ENCODE assay signal across 8 cellular contexts in the genomic region with DNA sequence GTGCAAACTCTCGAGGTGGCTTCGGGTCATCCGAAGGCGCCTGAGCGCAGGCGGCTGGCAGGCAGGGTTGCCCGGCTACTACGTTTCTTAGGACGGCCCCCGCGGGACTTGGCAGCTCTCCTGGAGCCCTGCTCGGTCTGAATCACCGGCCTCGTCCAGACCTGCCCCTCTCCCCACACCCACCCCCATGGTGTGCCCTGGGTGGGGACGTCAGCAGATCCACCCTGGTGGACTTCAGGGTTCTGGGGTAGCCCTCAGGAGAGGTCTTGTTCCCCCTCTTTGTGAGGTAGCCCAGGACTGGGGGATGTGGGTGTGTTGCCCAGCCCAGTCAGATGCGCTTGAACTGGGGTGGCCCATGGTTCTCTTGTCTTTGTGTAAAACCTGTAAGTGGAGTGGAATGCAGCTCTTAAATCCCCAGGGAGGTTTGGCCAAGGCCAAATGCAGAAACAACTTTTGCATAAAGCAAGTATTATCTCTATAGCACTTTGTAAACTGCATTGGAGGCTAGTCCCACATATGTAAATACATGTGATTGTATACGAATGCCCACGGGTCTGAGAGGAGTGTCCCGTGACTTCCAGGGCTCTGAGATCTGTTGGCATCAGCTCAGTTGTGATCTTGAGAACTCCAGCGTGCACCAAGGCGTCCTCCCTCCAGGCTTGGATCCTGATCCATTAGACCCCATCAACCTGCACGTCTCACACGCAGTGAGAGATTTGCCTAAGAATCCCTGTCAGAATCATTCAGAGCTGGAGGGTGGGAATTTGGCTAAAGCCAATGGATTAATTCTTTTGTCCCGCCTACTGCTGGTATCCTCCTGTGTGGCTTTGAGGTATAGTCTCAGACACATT. TPM values are rescaled to one million over a fixed set of nuclear protein-coding genes. Genes with fewer than 3 reads are reported as not detected.
DNase-seq lines count a peak whose midpoint lies in the region; ATAC-seq and TF ChIP-seq lines count a peak whose summit lies in the region.

No MANE protein-coding gene starts in this region.

- peak overlapping the region; percentile 94 for H3K4me2 ChIP-seq in parathyroid adenoma (ENCODE audit: low read length)

- no peak for TF ChIP-seq CTCF in cardiac muscle cell (IDR thresholded peaks at IDR 0.05; ENCODE audit: low read depth, low read length)
- no peak for TF ChIP-seq CTCF in parathyroid adenoma (IDR thresholded peaks at IDR 0.05)

- DNase-seq in ACHN (peak; percentile 53), H7 (peak; percentile 68), cardiac muscle cell (ENCODE audit: low read depth in 1 of 2, low spot score in 1 of 2) (peak in 1 of 2 donors; percentile 74)
- no peak for DNase-seq in activated naive CD4-positive, alpha-beta T cell treated with anti-CD3 and anti-CD28 coated beads, Interleukin-2, amount 50 U/mL, for 72 hours (ENCODE audit: low spot score in 2 of 2)
- no peak for DNase-seq in stimulated activated CD4-positive, alpha-beta T cell treated with anti-CD3 and anti-CD28 coated beads, Interleukin-12 subunit alpha, Interleukin-12 subunit beta, amount 100 ng/mL, for 4 hours

- H2AFZ ChIP-seq in parathyroid adenoma, result no peak overlapping the region

- H3K27me3 ChIP-seq in H7 (ENCODE audit: control insufficient read depth, insufficient read depth, low read length) (peaks cover 31% of the 10 kb centered on the region), cardiac muscle cell (no peaks in the 10 kb centered on the region), parathyroid adenoma (ENCODE audit: control insufficient read depth, insufficient read depth, low read length) (no peaks in the 10 kb centered on the region)

- H3K36me3 ChIP-seq in H7 (replicated peaks; ENCODE audit: control insufficient read depth, insufficient read depth, low read length) (no peaks in the 10 kb centered on the region), cardiac muscle cell (no peaks in the 10 kb centered on the region), parathyroid adenoma (ENCODE audit: control insufficient read depth, insufficient read depth, low read length) (no peaks in the 10 kb centered on the region)

- peak overlapping the region; percentile 77 to 91 for H3K27ac Mint-ChIP-seq in activated naive CD4-positive, alpha-beta T cell treated with anti-CD3 and anti-CD28 coated beads, Interleukin-2, amount 50 U/mL, for 72 hours

- peaks cover 8 to 24% of the 10 kb centered on the region in 2 donors for H3K36me3 Mint-ChIP-seq in activated naive CD4-positive, alpha-beta T cell treated with anti-CD3 and anti-CD28 coated beads, Interleukin-2, amount 50 U/mL, for 72 hours

- H3K27ac ChIP-seq in cardiac muscle cell, result no peak overlapping the region
- no peak overlapping the region for H3K27ac ChIP-seq in parathyroid adenoma

- H3K79me2 ChIP-seq in parathyroid adenoma, result peaks cover 2% of the 10 kb centered on the region

- H3K4me1 ChIP-seq in cardiac muscle cell (ENCODE audit: low read depth) (peaks cover 19% of the 10 kb centered on the region), parathyroid adenoma (peaks cover 3% of the 10 kb centered on the region)

- H3K9me3 Mint-ChIP-seq in activated naive CD4-positive, alpha-beta T cell treated with anti-CD3 and anti-CD28 coated beads, Interleukin-2, amount 50 U/mL, for 72 hours, result no peaks in the 10 kb centered on the region

- no peaks in the 10 kb centered on the region for H3K9me3 ChIP-seq in cardiac muscle cell (ENCODE audit: low read depth)
- H3K9me3 ChIP-seq in parathyroid adenoma (ENCODE audit: control insufficient read depth, low read length), result no peaks in the 10 kb centered on the region

- in situ Hi-C loops in ACHN (cut with HindIII; ENCODE audit: low pct_ligation_motif_present, low pct_unique_long_range_greater_than_20kb, low sequenced_read_pairs), result no loop called here

- H3K4me3 ChIP-seq in H7 (ENCODE audit: insufficient read depth, low read depth, low read length), result peak overlapping the region; percentile 89
- H3K4me3 ChIP-seq in cardiac muscle cell, result peak overlapping the region; percentile 73
- peak overlapping the region; percentile 86 for H3K4me3 ChIP-seq in parathyroid adenoma (ENCODE audit: low read depth, low read length)

- no peak for ATAC-seq in activated naive CD4-positive, alpha-beta T cell treated with anti-CD3 and anti-CD28 coated beads, Interleukin-2, amount 50 U/mL, for 72 hours
- ATAC-seq in GM18520 (IDR thresholded peaks at IDR 0.05; ENCODE audit: unreplicated experiment) (no peak), GM21360 (IDR thresholded peaks at IDR 0.05; ENCODE audit: unreplicated experiment) (no peak)

- H3K9ac ChIP-seq in parathyroid adenoma, result no peak overlapping the region

RNA-seq across cellular contexts. Expression of a gene that starts 1.8 kb away (rescaled TPM):
- 14.6 and 20.1 TPM in 2 replicates for total RNA-seq in H7 (2014; rRNA removed; shearing (Covaris generic))
- total RNA-seq in activated naive CD4-positive, alpha-beta T cell treated with anti-CD3 and anti-CD28 coated beads, Interleukin-2, amount 50 U/mL, for 72 hours, result 100 to 1,000 TPM in 1 of 2 donors, 10 to 100 TPM in 1; 77.0 to 181 TPM
- 47.6 and 55.8 TPM in 2 replicates for total RNA-seq in cardiac muscle cell
- 37.1 and 47.6 TPM in 2 replicates for polyA plus RNA-seq in cardiac muscle cell

Comparison
In these comparisons a context has a peak if more than half of its experiments do, and no peak if none do; other contexts are left out.
1. DNase-seq: peak in ACHN (single experiment) and H7 (single experiment); none in activated naive CD4-positive, alpha-beta T cell treated with anti-CD3 and anti-CD28 coated beads, Interleukin-2, amount 50 U/mL, for 72 hours (0 of 2) and stimulated activated CD4-positive, alpha-beta T cell treated with anti-CD3 and anti-CD28 coated beads, Interleukin-12 subunit alpha, Interleukin-12 subunit beta, amount 100 ng/mL, for 4 hours (single experiment).
2. Peak in every context shown above with its lines, with median percentiles within 50 percentile points of each other: H3K4me3 ChIP-seq.